Comparison of ENCODE assay signal across 8 cellular contexts in genomic region chr9:129497064-129497836, GRCh38.
A peak's percentile ranks its signal among the peaks of the same experiment; 100 is the strongest.
DNase-seq lines count a peak whose midpoint lies in the region; ATAC-seq and TF ChIP-seq lines count a peak whose summit lies in the region.

No MANE protein-coding gene starts in this region.

- TF ChIP-seq CTCF in brain microvascular endothelial cell (IDR thresholded peaks at IDR 0.05; ENCODE audit: low read depth, low read length, missing control alignments) = no peak

- DNase-seq in CD4-positive, alpha-beta memory T cell = no peak
- DNase-seq in NCI-H1105 (lab: John Stamatoyannopoulos, UW) (peak; percentile 67), brain microvascular endothelial cell (no peak), kidney tubule cell (ENCODE audit: low spot score) (peak; percentile 53), NCI-H146 treated with DMSO at 0.1 percent for 48 hours (lab: John Stamatoyannopoulos, UW; ENCODE audit: unreplicated experiment) (no peak), mesenteric fat pad (ENCODE audit: low spot score) (no peak)
- DNase-seq in stimulated activated naive B cell treated with anti-CD40 and anti-IgM and Interleukin-4, amounts not matched to agents 10 μg/mL and 1 μg/mL and 100 μg/mL, for 72 hours = no peak

- peaks cover 4 to 14% of the 10 kb centered on the region in 2 donors for H3K36me3 Mint-ChIP-seq in CD4-positive, alpha-beta memory T cell
- H3K36me3 Mint-ChIP-seq in stimulated activated naive B cell treated with anti-CD40 and anti-IgM and Interleukin-4, amounts not matched to agents 10 μg/mL and 1 μg/mL and 100 μg/mL, for 72 hours = peaks cover 11 to 28% of the 10 kb centered on the region in 2 donors

- H3K9me3 Mint-ChIP-seq in CD4-positive, alpha-beta memory T cell = no peaks in the 10 kb centered on the region
- H3K9me3 Mint-ChIP-seq in stimulated activated naive B cell treated with anti-CD40 and anti-IgM and Interleukin-4, amounts not matched to agents 10 μg/mL and 1 μg/mL and 100 μg/mL, for 72 hours = no peaks in the 10 kb centered on the region

- H3K4me1 Mint-ChIP-seq in CD4-positive, alpha-beta memory T cell = peaks cover 15 to 46% (median 22%) of the 10 kb centered on the region in 4 donors
- peaks cover 15 to 19% of the 10 kb centered on the region in 2 donors for H3K4me1 Mint-ChIP-seq in stimulated activated naive B cell treated with anti-CD40 and anti-IgM and Interleukin-4, amounts not matched to agents 10 μg/mL and 1 μg/mL and 100 μg/mL, for 72 hours

- no peak for ATAC-seq in stimulated activated naive B cell treated with anti-CD40 and anti-IgM and Interleukin-4, amounts not matched to agents 10 μg/mL and 1 μg/mL and 100 μg/mL, for 72 hours (replicated peaks)
- ATAC-seq in HG03159 (IDR thresholded peaks at IDR 0.05; ENCODE audit: unreplicated experiment) = no peak

- no peaks in the 10 kb centered on the region for H3K36me3 ChIP-seq in CD4-positive, alpha-beta memory T cell (ENCODE audit: insufficient read depth, low read length)
- H3K36me3 ChIP-seq in brain microvascular endothelial cell (replicated peaks) = no peaks in the 10 kb centered on the region

- peak overlapping the region in 6 of 7 donors; percentile 75 to 96 (median 92) for H3K27ac Mint-ChIP-seq in CD4-positive, alpha-beta memory T cell
- peak overlapping the region; percentile 85 for H3K27ac Mint-ChIP-seq in stimulated activated naive B cell treated with anti-CD40 and anti-IgM and Interleukin-4, amounts not matched to agents 10 μg/mL and 1 μg/mL and 100 μg/mL, for 72 hours

- no peaks in the 10 kb centered on the region for H3K27me3 Mint-ChIP-seq in CD4-positive, alpha-beta memory T cell
- H3K27me3 Mint-ChIP-seq in stimulated activated naive B cell treated with anti-CD40 and anti-IgM and Interleukin-4, amounts not matched to agents 10 μg/mL and 1 μg/mL and 100 μg/mL, for 72 hours = peaks cover 17 to 18% of the 10 kb centered on the region in 2 donors

- H3K4me1 ChIP-seq in CD4-positive, alpha-beta memory T cell (ENCODE audit: insufficient read depth, low read length) = peaks cover 26% of the 10 kb centered on the region

- intact Hi-C loops in CD4-positive, alpha-beta memory T cell (cut with micrococcal nuclease) = loop anchor here (2.0 to 5.0 kb wide), 2 partner anchors 115 to 322 kb away; no protein-coding TSS in a partner anchor

- in situ Hi-C loops in brain microvascular endothelial cell (cut with HindIII; ENCODE audit: low pct_ligation_motif_present, low sequenced_read_pairs) = no loop called here

- no peaks in the 10 kb centered on the region for H3K9me3 ChIP-seq in CD4-positive, alpha-beta memory T cell (ENCODE audit: control insufficient read depth in 1 of 2, low read length in 2 of 2)

- H3K27ac ChIP-seq in CD4-positive, alpha-beta memory T cell (ENCODE audit: low read depth, low read length) = no peak overlapping the region
- H3K27ac ChIP-seq in brain microvascular endothelial cell = peak overlapping the region; percentile 93

- H3K27me3 ChIP-seq in CD4-positive, alpha-beta memory T cell (ENCODE audit: insufficient read depth, low read length) = no peaks in the 10 kb centered on the region
- no peaks in the 10 kb centered on the region for H3K27me3 ChIP-seq in brain microvascular endothelial cell (replicated peaks)

- POLR2A ChIA-PET in CD4-positive, alpha-beta memory T cell (lab: Charles Lee; ENCODE audit: partially characterized antibody) = interaction anchor here (0.7 to 6.3 kb wide), 18 partner anchors 8 to 358 kb away, joined by 3 to 44 read pairs (median 7); partner anchors contain the start of gene IER5L

- CTCF ChIA-PET in CD4-positive, alpha-beta memory T cell (lab: Charles Lee; ENCODE audit: partially characterized antibody) = interaction anchor here (0.7 to 1.3 kb wide), 3 partner anchors 37 to 324 kb away, joined by 3 to 9 read pairs (median 3); no protein-coding TSS in a partner anchor

- peak overlapping the region; percentile 15 to 92 (median 81) for H3K4me3 Mint-ChIP-seq in CD4-positive, alpha-beta memory T cell
- peak overlapping the region; percentile 76 to 79 for H3K4me3 Mint-ChIP-seq in stimulated activated naive B cell treated with anti-CD40 and anti-IgM and Interleukin-4, amounts not matched to agents 10 μg/mL and 1 μg/mL and 100 μg/mL, for 72 hours

- peak overlapping the region in 1 of 2 donors; percentile 51 for H3K4me3 ChIP-seq in CD4-positive, alpha-beta memory T cell (ENCODE audit: low read length in 2 of 2)
- H3K4me3 ChIP-seq in brain microvascular endothelial cell (ENCODE audit: low read depth, low read length) = peak overlapping the region; percentile 60

Comparison
In these comparisons a context has a peak if more than half of its experiments do, and no peak if none do; other contexts are left out.
1. DNase-seq: peak in NCI-H1105 (single experiment) and kidney tubule cell (single experiment); none in CD4-positive, alpha-beta memory T cell (0 of 5), brain microvascular endothelial cell (single experiment), stimulated activated naive B cell treated with anti-CD40 and anti-IgM and Interleukin-4, amounts not matched to agents 10 μg/mL and 1 μg/mL and 100 μg/mL, for 72 hours (single experiment), NCI-H146 treated with DMSO at 0.1 percent for 48 hours (single experiment) and mesenteric fat pad (single experiment).